ENCODE assay signal across 1 cellular context in genomic region chr6:35601331-35602132, GRCh38.
TF ChIP-seq lines count a peak whose summit lies in the region.

No MANE protein-coding gene starts in this region.

TF ChIP-seq in IMR-90, 13 proteins besides CTCF, POLR2A, EP300 and RAD21:
- TF ChIP-seq MAZ (IDR thresholded peaks at IDR 0.05; ENCODE audit: borderline replicate concordance, low read depth, low read length) = no peak
- TF ChIP-seq BHLHE40 (IDR thresholded peaks at IDR 0.05; ENCODE audit: low read depth, low read length) = no peak
- TF ChIP-seq RCOR1 (IDR thresholded peaks at IDR 0.05; ENCODE audit: insufficient replicate concordance, low read length) = no peak
- TF ChIP-seq MAFK (IDR thresholded peaks at IDR 0.05; ENCODE audit: low read depth, low read length) = no peak
- TF ChIP-seq CEBPB (IDR thresholded peaks at IDR 0.05; ENCODE audit: low read depth, low read length) = peak; percentile 89
- TF ChIP-seq RFX5 (IDR thresholded peaks at IDR 0.05; ENCODE audit: low read depth, low read length) = no peak
- peak; percentile 70 for TF ChIP-seq FOS (IDR thresholded peaks at IDR 0.05; ENCODE audit: low read depth, low read length)
- no peak for TF ChIP-seq ELK1 (IDR thresholded peaks at IDR 0.05; ENCODE audit: borderline replicate concordance, low read depth, low read length)
- no peak for TF ChIP-seq NFE2L2 (IDR thresholded peaks at IDR 0.05; ENCODE audit: low read depth, low read length)
- no peak for TF ChIP-seq MXI1 (IDR thresholded peaks at IDR 0.05; ENCODE audit: borderline replicate concordance, low read depth, low read length)
- TF ChIP-seq SMC3 (IDR thresholded peaks at IDR 0.05; ENCODE audit: low read depth, low read length) = no peak
- TF ChIP-seq USF2 (IDR thresholded peaks at IDR 0.05; ENCODE audit: low read depth, low read length) = no peak
- no peak for TF ChIP-seq CHD1 (IDR thresholded peaks at IDR 0.05; ENCODE audit: low read depth, low read length)
